8 cellular contexts compared by ENCODE assay signal in genomic region chr1:10387611-10388386, GRCh38. TPM values are rescaled to one million over a fixed set of nuclear protein-coding genes. Genes with fewer than 3 reads are reported as not detected.
DNase-seq lines count a peak whose midpoint lies in the region; ATAC-seq, FAIRE-seq and TF ChIP-seq lines count a peak whose summit lies in the region.

No MANE protein-coding gene starts in this region.

- DNase-seq in CD1c-positive myeloid dendritic cell (ENCODE audit: extremely low spot score): peak; percentile 87
- DNase-seq in Karpas-422: peak; percentile 85
- peak in 2 of 4 experiments; percentile 30 to 35 for DNase-seq in K562 (ENCODE audit: extremely low read depth in 1 of 4, low spot score in 3 of 4)
- peak; percentile 94 for DNase-seq in iris pigment epithelial cell (ENCODE audit: low read depth)
- no peak for DNase-seq in stomach
- DNase-seq in central memory CD4-positive, alpha-beta T cell: no peak
- no peak for DNase-seq in NCI-H2081 treated with DMSO at 0.1 percent for 48 hours (lab: John Stamatoyannopoulos, UW)

- no peaks in the 10 kb centered on the region for H3K27me3 Mint-ChIP-seq in activated T-helper 17 cell treated with anti-CD3 and anti-CD28 coated beads, Interleukin-2, amount 50 U/mL, for 72 hours

- TF ChIP-seq RAD21 in K562 (CRISPR knock-in tag; conservative IDR thresholded peaks at IDR 0.05 in 1 of 2, IDR thresholded peaks at IDR 0.05 in 1 of 2): no peak

- TF ChIP-seq POLR2A in K562 (conservative IDR thresholded peaks at IDR 0.05) (no peak), stomach (IDR thresholded peaks at IDR 0.05) (no peak)

- no peaks in the 10 kb centered on the region for H3K4me1 Mint-ChIP-seq in activated T-helper 17 cell treated with anti-CD3 and anti-CD28 coated beads, Interleukin-2, amount 50 U/mL, for 72 hours

- WGBS in K562 (ENCODE audit: insufficient coverage, low coverage, missing lambda C conversion rate): 29% methylated on average over 4 of the region's 4 CpGs
- 13 to 27% (median 15%) methylated on average over 4 of the region's 4 CpGs for WGBS in stomach, 5 donors

- intact Hi-C loops in K562 (cut with micrococcal nuclease) (loop anchor here (1.0 kb wide), 1 partner anchor 11 kb away; no protein-coding TSS in a partner anchor), stomach (cut with DNase I; ENCODE audit: low total_unique reads) (no loop called here)

- H3K36me3 ChIP-seq in Karpas-422 (ENCODE audit: insufficient read depth, low read length) (no peaks in the 10 kb centered on the region), K562 (ENCODE audit: control insufficient read depth, insufficient read depth, low read length) (no peaks in the 10 kb centered on the region), stomach (peaks cover 0 to 9% (median 0%) of the 10 kb centered on the region in 4 donors)

- no peak for TF ChIP-seq CTCF in K562 (IDR thresholded peaks at IDR 0.05 in 2 of 3, conservative IDR thresholded peaks at IDR 0.05 in 1 of 3; ENCODE audit: insufficient read depth in 2 of 3, low read depth in 1 of 3, low read length in 3 of 3)
- TF ChIP-seq CTCF in stomach (IDR thresholded peaks at IDR 0.05): no peak

- TF ChIP-seq EP300 in K562 (IDR thresholded peaks at IDR 0.05; ENCODE audit: low read length) (no peak), stomach (IDR thresholded peaks at IDR 0.05) (no peak)

- peak overlapping the region; percentile 40 for H3K9ac ChIP-seq in Karpas-422 (ENCODE audit: low read length)
- H3K9ac ChIP-seq in K562 (ENCODE audit: insufficient read depth in 1 of 2, low read depth in 2 of 2, low read length in 2 of 2): no peak overlapping the region

- in situ Hi-C loops in K562 (cut with MboI): no loop called here

- no peak overlapping the region for H3K4me3 Mint-ChIP-seq in activated T-helper 17 cell treated with anti-CD3 and anti-CD28 coated beads, Interleukin-2, amount 50 U/mL, for 72 hours

- H3K9me3 ChIP-seq in Karpas-422 (ENCODE audit: low read length) (no peaks in the 10 kb centered on the region), K562 (replicated peaks; ENCODE audit: control insufficient read depth, insufficient read depth, low read depth, low read length) (no peaks in the 10 kb centered on the region), stomach (no peaks in the 10 kb centered on the region)

- no peaks in the 10 kb centered on the region for H3K9me2 ChIP-seq in Karpas-422 (replicated peaks; ENCODE audit: insufficient read depth, low read length)

- no TSS peak for BruUV-seq in K562 (replicated peaks; lab: Mats Ljungman, UMichigan)

- H3K36me3 Mint-ChIP-seq in activated T-helper 17 cell treated with anti-CD3 and anti-CD28 coated beads, Interleukin-2, amount 50 U/mL, for 72 hours (ENCODE audit: low read depth): no peaks in the 10 kb centered on the region

- no peaks in the 10 kb centered on the region for H3K9me3 Mint-ChIP-seq in activated T-helper 17 cell treated with anti-CD3 and anti-CD28 coated beads, Interleukin-2, amount 50 U/mL, for 72 hours

- H3K79me2 ChIP-seq in Karpas-422 (ENCODE audit: low read length): no peaks in the 10 kb centered on the region
- H3K79me2 ChIP-seq in K562 (ENCODE audit: control insufficient read depth, insufficient read depth, low read length): no peaks in the 10 kb centered on the region

- H3K4me1 ChIP-seq in Karpas-422 (ENCODE audit: low read length) (peaks cover 21% of the 10 kb centered on the region), K562 (replicated peaks in 1 of 2; ENCODE audit: control insufficient read depth in 2 of 2, insufficient read depth in 2 of 2, low read length in 2 of 2) (peaks cover 3 to 11% of the 10 kb centered on the region in 2 experiments; a peak in 2 of 5 replicates), stomach (peaks cover 12 to 28% (median 17%) of the 10 kb centered on the region in 4 donors)

- H4K20me1 ChIP-seq in Karpas-422 (ENCODE audit: insufficient read depth, low read depth, low read length) (no peaks in the 10 kb centered on the region), K562 (replicated peaks; ENCODE audit: control insufficient read depth, insufficient read depth, low read length) (no peaks in the 10 kb centered on the region)

- H2AFZ ChIP-seq in Karpas-422 (ENCODE audit: low read length) (peak overlapping the region; percentile 64), K562 (ENCODE audit: low read depth, low read length) (no peak overlapping the region)

- no peak overlapping the region for H3K27ac Mint-ChIP-seq in activated T-helper 17 cell treated with anti-CD3 and anti-CD28 coated beads, Interleukin-2, amount 50 U/mL, for 72 hours

- peak; percentile 68 for ATAC-seq in K562
- ATAC-seq in activated T-helper 17 cell treated with anti-CD3 and anti-CD28 coated beads, Interleukin-2, amount 50 U/mL, for 72 hours (replicated peaks): no peak

- H3K27ac ChIP-seq in Karpas-422 (ENCODE audit: low read length): peak overlapping the region; percentile 67
- peak overlapping the region; percentile 36; the same call in 2 of the 3 replicates for H3K27ac ChIP-seq in K562 (ENCODE audit: extremely low read depth, low read depth, low read length)
- peak overlapping the region; percentile 79 to 92 (median 85) for H3K27ac ChIP-seq in stomach

- no peaks in the 10 kb centered on the region for H3K9me1 ChIP-seq in K562 (ENCODE audit: control insufficient read depth, insufficient read depth, low read length)

- POLR2A ChIA-PET in K562 (lab: Yijun Ruan, JAX): interaction anchor here (0.6 to 4.2 kb wide), 6 partner anchors 8 to 250 kb away, joined by 3 to 29 read pairs (median 4); partner anchors contain the start of genes CENPS and PGD

- H3K4me2 ChIP-seq in Karpas-422 (ENCODE audit: low read depth, low read length, poor library complexity, severe bottlenecking): peak overlapping the region; percentile 63
- H3K4me2 ChIP-seq in K562 (ENCODE audit: insufficient read depth, low read length): no peak overlapping the region

- CTCF ChIA-PET in K562 (lab: Yijun Ruan, JAX; ENCODE audit: low intra/inter-chr PET ratio): interaction anchor here (0.6 to 1.1 kb wide), 2 partner anchors 41 to 54 kb away, joined by 4 read pairs; no protein-coding TSS in a partner anchor

- peak overlapping the region; percentile 36; the same call in 1 of the 2 replicates for H3K4me3 ChIP-seq in Karpas-422 (ENCODE audit: low read length)
- no peak overlapping the region for H3K4me3 ChIP-seq in K562
- peak overlapping the region in 2 of 4 donors; percentile 16 to 27 for H3K4me3 ChIP-seq in stomach

- FAIRE-seq in K562 (lab: Jason Lieb, UNC): peak; percentile 62

- H3K27me3 ChIP-seq in Karpas-422 (ENCODE audit: low read length) (no peaks in the 10 kb centered on the region), K562 (ENCODE audit: control insufficient read depth in 2 of 2, insufficient read depth in 2 of 2, low read length in 2 of 2) (no peaks in the 10 kb centered on the region), stomach (no peaks in the 10 kb centered on the region)

TF ChIP-seq in K562, 482 proteins besides CTCF, POLR2A, EP300 and RAD21 (continues in another document):
- TF ChIP-seq BACH1 (tag; IDR thresholded peaks at IDR 0.05): peak; percentile 98

RNA-seq across cellular contexts. Expression of gene PGD, which starts 11.1 kb away (rescaled TPM):
- total RNA-seq in Karpas-422 (2014; rRNA removed; shearing (Covaris generic); ENCODE audit: low replicate concordance): 65.3 and 78.8 TPM in 2 replicates
- total RNA-seq in K562 (2011; cell fraction: chromatin; rRNA removed; ENCODE audit: low replicate concordance): 148 and 225 TPM in 2 replicates
- 169 and 177 TPM in 2 replicates for total RNA-seq in K562 (2011; cell fraction: nucleolus; rRNA removed)
- 160 and 163 TPM in 2 replicates for total RNA-seq in K562 (2011; cell fraction: nucleoplasm; rRNA removed)
- 239 and 254 TPM in 2 replicates for total RNA-seq in K562 (2014; rRNA removed)
- 152 and 177 TPM in 2 replicates for total RNA-seq in K562 (2014; rRNA removed; fragmentation: Illumina TruSeq; extraction: Trizol)
- 191 and 200 TPM in 2 replicates for total RNA-seq in K562 (2015; rRNA removed; fragmentation: Illumina TruSeq; extraction: Trizol)
- 339 and 353 TPM in 2 replicates for total RNA-seq in K562 (2021)
- 185 and 229 TPM in 2 replicates for polyA plus RNA-seq in K562 (2011; rRNA removed)
- 256 and 298 TPM in 2 replicates for polyA plus RNA-seq in K562 (2011; cell fraction: cytosol; rRNA removed)
- 137 and 184 TPM in 2 replicates for polyA plus RNA-seq in K562 (2011; cell fraction: nucleus; rRNA removed)
- polyA plus RNA-seq in K562 (2012): 387 and 522 TPM in 2 replicates
- 402 and 513 TPM in 2 replicates for polyA plus RNA-seq in K562 (2014; fragmentation: Illumina TruSeq; extraction: Trizol)
- 100 to 1,000 TPM; 292 to 542 TPM for polyA plus RNA-seq in K562 (2014; fragmentation: Nextera tagmentation; extraction: Ambion mirVana)
- 257 and 270 TPM in 2 replicates for polyA plus RNA-seq in K562 (2014; rRNA removed)
- 230 and 264 TPM in 2 replicates for polyA minus RNA-seq in K562 (2011; rRNA and poly(A)+ RNA removed)
- polyA minus RNA-seq in K562 (2011; cell fraction: cytosol; rRNA and poly(A)+ RNA removed): 167 and 254 TPM in 2 replicates
- 47.3 and 81.1 TPM in 2 replicates for polyA minus RNA-seq in K562 (2011; cell fraction: nucleus; rRNA and poly(A)+ RNA removed)
- 100 to 1,000 TPM in 1 of 5 donors, 10 to 100 TPM in 4; 25.4 to 227 (median 44.4) TPM for total RNA-seq in stomach
- 100 to 1,000 TPM in 1 of 3 donors, 10 to 100 TPM in 2; 69.5 to 127 (median 93.8) TPM for polyA plus RNA-seq in stomach
- total RNA-seq in activated T-helper 17 cell treated with anti-CD3 and anti-CD28 coated beads, Interleukin-2, amount 50 U/mL, for 72 hours: 10 to 100 TPM; 24.8 to 86.0 TPM

RNA-seq across cellular contexts. Expression of gene CENPS, which starts 42.4 kb away (rescaled TPM):
- 10.6 and 19.8 TPM in 2 replicates for total RNA-seq in Karpas-422 (2014; rRNA removed; shearing (Covaris generic); ENCODE audit: low replicate concordance)
- 7.7 and 8.5 TPM in 2 replicates for total RNA-seq in K562 (2011; cell fraction: chromatin; rRNA removed; ENCODE audit: low replicate concordance)
- total RNA-seq in K562 (2011; cell fraction: nucleolus; rRNA removed): 5.1 and 5.8 TPM in 2 replicates
- 6.0 and 8.2 TPM in 2 replicates for total RNA-seq in K562 (2011; cell fraction: nucleoplasm; rRNA removed)
- 21.7 and 24.0 TPM in 2 replicates for total RNA-seq in K562 (2014; rRNA removed)
- 31.8 and 33.4 TPM in 2 replicates for total RNA-seq in K562 (2014; rRNA removed; fragmentation: Illumina TruSeq; extraction: Trizol)
- 26.7 and 31.3 TPM in 2 replicates for total RNA-seq in K562 (2015; rRNA removed; fragmentation: Illumina TruSeq; extraction: Trizol)
- total RNA-seq in K562 (2021): 27.1 and 28.9 TPM in 2 replicates
- 12.6 and 14.0 TPM in 2 replicates for polyA plus RNA-seq in K562 (2011; rRNA removed)
- polyA plus RNA-seq in K562 (2011; cell fraction: cytosol; rRNA removed): 9.0 and 12.0 TPM in 2 replicates
- polyA plus RNA-seq in K562 (2011; cell fraction: nucleus; rRNA removed): 4.9 and 6.3 TPM in 2 replicates
- polyA plus RNA-seq in K562 (2012): 29.5 and 36.6 TPM in 2 replicates
- polyA plus RNA-seq in K562 (2014; fragmentation: Illumina TruSeq; extraction: Trizol): 26.0 and 26.3 TPM in 2 replicates
- 10 to 100 TPM; 10.2 to 16.4 TPM for polyA plus RNA-seq in K562 (2014; fragmentation: Nextera tagmentation; extraction: Ambion mirVana)
- 20.5 and 36.0 TPM in 2 replicates for polyA plus RNA-seq in K562 (2014; rRNA removed)
- 4.9 and 5.4 TPM in 2 replicates for polyA minus RNA-seq in K562 (2011; rRNA and poly(A)+ RNA removed)
- polyA minus RNA-seq in K562 (2011; cell fraction: cytosol; rRNA and poly(A)+ RNA removed): 2.4 and 4.5 TPM in 2 replicates
- 3.0 and 6.7 TPM in 2 replicates for polyA minus RNA-seq in K562 (2011; cell fraction: nucleus; rRNA and poly(A)+ RNA removed)
- 1 to 10 TPM in 3 of 5 donors, not detected in 2; 1.8 to 5.9 (median 2.9) TPM for total RNA-seq in stomach
- 10 to 100 TPM; 14.1 to 29.5 (median 27.1) TPM for polyA plus RNA-seq in stomach
- total RNA-seq in activated T-helper 17 cell treated with anti-CD3 and anti-CD28 coated beads, Interleukin-2, amount 50 U/mL, for 72 hours: 10 to 100 TPM in 1 of 2 donors, 1 to 10 TPM in 1; 7.2 to 13.7 TPM

Comparison
In these comparisons a context has a peak if more than half of its experiments do, and no peak if none do; other contexts are left out.
1. DNase-seq: peak in CD1c-positive myeloid dendritic cell (single experiment), Karpas-422 (single experiment) and iris pigment epithelial cell (single experiment); none in stomach (single experiment), central memory CD4-positive, alpha-beta T cell (single experiment) and NCI-H2081 treated with DMSO at 0.1 percent for 48 hours (single experiment).
2. Peak in every context shown above with its lines, with median percentiles within 50 percentile points of each other: H3K27ac ChIP-seq.